10 cellular contexts compared by ENCODE assay signal in genomic region chr5:156401802-156402201, GRCh38.
DNase-seq lines count a peak whose midpoint lies in the region; ATAC-seq and FAIRE-seq lines count a peak whose summit lies in the region.
"Had no signal": no experiment of that assay in that cellular context is flagged by ENCODE, and none has a peak within 500 bp of the region (broad histone marks: within the 10 kb centered on the region; RNA-seq: fewer than 3 reads in every experiment).

No MANE protein-coding gene starts in this region.

- ATAC-seq in GM18499 (IDR thresholded peaks at IDR 0.05; ENCODE audit: insufficient read depth, unreplicated experiment) (peak; percentile 6), HG02885 (IDR thresholded peaks at IDR 0.05; ENCODE audit: poor library complexity, unreplicated experiment) (peak; percentile 8), T-helper 17 cell (no peak), HG03039 (IDR thresholded peaks at IDR 0.05; ENCODE audit: unreplicated experiment) (no peak)

- peaks cover 11% of the 10 kb centered on the region for H3K4me1 Mint-ChIP-seq in T-helper 17 cell

- H3K27ac Mint-ChIP-seq in T-helper 17 cell, result peak overlapping the region; percentile 94
- H3K27ac Mint-ChIP-seq: activated naive CD8-positive, alpha-beta T cell had no signal

- no peaks in the 10 kb centered on the region for H3K36me3 Mint-ChIP-seq in T-helper 17 cell (ENCODE audit: low read depth)
- H3K36me3 Mint-ChIP-seq: activated naive CD8-positive, alpha-beta T cell had no signal

- peak overlapping the region; percentile 87 for H3K4me3 Mint-ChIP-seq in T-helper 17 cell
- H3K4me3 Mint-ChIP-seq: activated naive CD8-positive, alpha-beta T cell had no signal

- H3K9me3 ChIP-seq in T-helper 17 cell (ENCODE audit: control insufficient read depth, low read length, poor library complexity, severe bottlenecking), result no peaks in the 10 kb centered on the region
- H3K9me3 ChIP-seq: mucosa of descending colon had no signal

- DNase-seq in GM19239 (ENCODE audit: insufficient read length, low spot score), result no peak
- no peak for DNase-seq in T-helper 17 cell
- DNase-seq in NCI-H2171 (lab: John Stamatoyannopoulos, UW), result no peak
- DNase-seq in LoVo (ENCODE audit: low spot score), result no peak
- DNase-seq in NCI-H1105 treated with DMSO at 0.1 percent for 48 hours (lab: John Stamatoyannopoulos, UW), result no peak
- DNase-seq: mucosa of descending colon had no signal

- peaks cover 12% of the 10 kb centered on the region for H3K27me3 Mint-ChIP-seq in T-helper 17 cell

- FAIRE-seq in GM19239 (lab: Jason Lieb, UNC), result peak; percentile 81

Comparison
In these comparisons a context has a peak if more than half of its experiments do, and no peak if none do; other contexts are left out.
1. ATAC-seq: peak in GM18499 (single experiment) and HG02885 (single experiment); none in T-helper 17 cell (single experiment) and HG03039 (single experiment).